16 cellular contexts compared by ENCODE assay signal in genomic region chr17:34484193-34484733, GRCh38.
"Had no signal": no experiment of that assay in that cellular context is flagged by ENCODE, and none has a peak within 500 bp of the region (broad histone marks: within the 10 kb centered on the region; RNA-seq: fewer than 3 reads in every experiment).

No MANE protein-coding gene starts in this region.

- H3K9me3 Mint-ChIP-seq: immature natural killer cell, mesothelial cell of epicardium had no signal

- H3K27ac Mint-ChIP-seq: immature natural killer cell, mesothelial cell of epicardium had no signal

- H3K36me3 Mint-ChIP-seq: immature natural killer cell, mesothelial cell of epicardium had no signal

- DNase-seq: dermis blood vessel endothelial cell; dorsolateral prefrontal cortex; effector CD4-positive, alpha-beta T cell; effector memory CD4-positive, alpha-beta T cell; foreskin keratinocyte; heart left ventricle; hypothalamus; immature natural killer cell; left cardiac atrium; left lung; left ventricle myocardium superior; lower lobe of right lung; mesenchymal stem cell; mucosa of descending colon had no signal

- ATAC-seq: foreskin keratinocyte, gastroesophageal sphincter, heart left ventricle, left cardiac atrium, left lung, left ventricle myocardium superior, lower lobe of right lung, mucosa of descending colon had no signal

- H3K4me3 Mint-ChIP-seq: immature natural killer cell, mesothelial cell of epicardium had no signal

- H3K4me1 Mint-ChIP-seq: immature natural killer cell, mesothelial cell of epicardium had no signal
